In genomic region chr20:43863821-43864544, GRCh38 we compare ENCODE assay signal across 22 cellular contexts. TPM values are rescaled to one million over a fixed set of nuclear protein-coding genes. Genes with fewer than 3 reads are reported as not detected.
DNase-seq lines count a peak whose midpoint lies in the region; ATAC-seq, FAIRE-seq and TF ChIP-seq lines count a peak whose summit lies in the region.
"Had no signal": no experiment of that assay in that cellular context is flagged by ENCODE, and none has a peak within 500 bp of the region (broad histone marks: within the 10 kb centered on the region; RNA-seq: fewer than 3 reads in every experiment).

No MANE protein-coding gene starts in this region.

- H2AFZ ChIP-seq in H1 (ENCODE audit: low read length) (0 out of 2 replicates have a peak overlapping the region, but pooled peaks have one; percentile 44), GM23338 (no peak overlapping the region)
- H2AFZ ChIP-seq: hepatocyte had no signal

- H3K18ac ChIP-seq in H1 (ENCODE audit: extremely low read depth, low read length) = no peak overlapping the region

- H3K9ac ChIP-seq in H1 (replicated peaks in 1 of 4; ENCODE audit: extremely low read depth in 1 of 4, low read depth in 3 of 4, low read length in 3 of 4) = no peak overlapping the region
- H3K9ac ChIP-seq: KMS-11 had no signal

- POLR2A ChIA-PET in Panc1 (lab: Charles Lee) (no interaction called here), H1 (lab: Charles Lee; ENCODE audit: partially characterized antibody) (interaction anchor here (0.6 kb wide), 2 partner anchors 12 to 1958 kb away, joined by 3 read pairs; no protein-coding TSS in a partner anchor)

- H2BK5ac ChIP-seq in H1 (ENCODE audit: low read depth, low read length) = no peak overlapping the region

- no peak overlapping the region for H3K4me2 ChIP-seq in H1 (ENCODE audit: insufficient read depth in 1 of 2, low read depth in 2 of 2, low read length in 2 of 2)
- H3K4me2 ChIP-seq in GM23338 = no peak overlapping the region
- H3K4me2 ChIP-seq: hepatocyte, KMS-11 had no signal

- whole genome bisulfite sequencing in H1 (ENCODE audit: extremely low coverage in 1 of 2, insufficient coverage in 1 of 2, insufficient read length in 1 of 2, insufficient replicate concordance in 2 of 2, low coverage in 1 of 2, low lambda C conversion rate in 2 of 2, missing lambda C conversion rate in 1 of 2), 2 experiments = 83% methylated on average over 10 of the region's 10 CpGs; no CpG with 5 or more reads in 1 of the 2 experiments
- WGBS in testis, 2 donors = 49 to 66% methylated on average over 10 of the region's 10 CpGs

- no peak overlapping the region for H3K27ac Mint-ChIP-seq in GM23338
- H3K27ac Mint-ChIP-seq: memory B cell; natural killer cell treated with Interleukin-12 subunit alpha and Interleukin-12 subunit beta and Interleukin-15 and Interleukin-18, amount 100 ng/mL, for 72 hours had no signal

- no peak overlapping the region for H4K91ac ChIP-seq in H1 (replicated peaks; ENCODE audit: insufficient read length, low read length)

- no peak overlapping the region for H2BK120ac ChIP-seq in H1 (replicated peaks; ENCODE audit: low read depth, low read length)

- H4K8ac ChIP-seq in H1 (ENCODE audit: extremely low read depth, insufficient read depth, low read length) = no peak overlapping the region

- CTCF ChIA-PET in Panc1 (lab: Charles Lee) = interaction anchor here (0.6 kb wide), 1 partner anchor 326 kb away, joined by 3 read pairs; no protein-coding TSS in a partner anchor
- CTCF ChIA-PET in H1 (lab: Charles Lee; ENCODE audit: partially characterized antibody) = interaction anchor here (1.1 to 1.5 kb wide), 3 partner anchors 18 to 113 kb away, joined by 3 to 4 read pairs (median 4); no protein-coding TSS in a partner anchor

- no peak overlapping the region for H2BK20ac ChIP-seq in H1 (ENCODE audit: low read length)

- TF ChIP-seq CTCF in Panc1 (IDR thresholded peaks at IDR 0.05) (no peak), H1 (IDR thresholded peaks at IDR 0.05; ENCODE audit: control extremely low read depth in 1 of 3, insufficient read depth in 1 of 3, low read depth in 1 of 3, low read length in 3 of 3) (no peak), testis (IDR thresholded peaks at IDR 0.05) (no peak), GM23338 (conservative IDR thresholded peaks at IDR 0.05; ENCODE audit: low read depth in 2 of 2) (no peak)

- H2BK15ac ChIP-seq in H1 (ENCODE audit: low read length) = no peak overlapping the region

- no peak for FAIRE-seq in H1 (lab: Jason Lieb, UNC)
- FAIRE-seq: kidney had no signal

- DNase-seq in Panc1 (ENCODE audit: low read depth, low spot score) (no peak), H1 (ENCODE audit: low read depth in 1 of 2, low spot score in 2 of 2) (no peak), medulla oblongata (ENCODE audit: extremely low spot score) (peak; percentile 21), testis (no peak), SIG-M5 treated with dmso at 0.1 percent for 504 hours (lab: John Stamatoyannopoulos, UW; ENCODE audit: unreplicated experiment) (no peak), GM23338 (ENCODE audit: low spot score) (no peak)
- DNase-seq: activated CD4-positive, alpha-beta T cell treated with anti-CD3 and anti-CD28 coated beads, Interleukin-2, amount 50 U/mL, for 4 hours; activated gamma-delta T cell treated with Interleukin-2 at 50 U/mL for 16 hours; AML-193; amniotic stem cell; effector CD4-positive, alpha-beta T cell; kidney; NCI-H2081; NCI-H526; psoas muscle; spleen; T-helper 1 cell had no signal

- no peak overlapping the region for H3K14ac ChIP-seq in H1 (ENCODE audit: insufficient read length)

- no peaks in the 10 kb centered on the region for H3K23me2 ChIP-seq in H1 (ENCODE audit: low read depth, low read length)

- TF ChIP-seq EP300 in H1 (IDR thresholded peaks at IDR 0.05; ENCODE audit: borderline replicate concordance in 1 of 2, low read depth in 2 of 2, low read length in 2 of 2) = no peak

- ATAC-seq in Panc1 = 0 out of 2 replicates have a peak, but pooled peaks have one; percentile 34
- ATAC-seq in GM23338 = no peak
- ATAC-seq in HG03565 (IDR thresholded peaks at IDR 0.05; ENCODE audit: unreplicated experiment) = no peak
- ATAC-seq: natural killer cell treated with Interleukin-12 subunit alpha and Interleukin-12 subunit beta and Interleukin-15 and Interleukin-18, amount 100 ng/mL, for 72 hours; psoas muscle had no signal

- H3K36me3 Mint-ChIP-seq in GM23338 (ENCODE audit: low read depth) = no peaks in the 10 kb centered on the region
- H3K36me3 Mint-ChIP-seq: memory B cell; natural killer cell treated with Interleukin-12 subunit alpha and Interleukin-12 subunit beta and Interleukin-15 and Interleukin-18, amount 100 ng/mL, for 72 hours had no signal

- H3K56ac ChIP-seq in H1 (replicated peaks; ENCODE audit: insufficient read length, low read depth, low read length) = no peak overlapping the region

- no peaks in the 10 kb centered on the region; the same call in 1 of the 2 replicates for H3K4me1 ChIP-seq in Panc1 (ENCODE audit: control insufficient read depth, insufficient read depth, low read length)
- no peaks in the 10 kb centered on the region for H3K4me1 ChIP-seq in H1 (replicated peaks in 1 of 4; ENCODE audit: control insufficient read depth in 3 of 4, insufficient read depth in 4 of 4, low read length in 3 of 4)
- H3K4me1 ChIP-seq in testis = peaks cover 29% of the 10 kb centered on the region
- no peaks in the 10 kb centered on the region for H3K4me1 ChIP-seq in GM23338 (ENCODE audit: insufficient read depth)
- H3K4me1 ChIP-seq: psoas muscle, spleen had no signal

- TF ChIP-seq RAD21 in H1 (IDR thresholded peaks at IDR 0.05 in 1 of 2, conservative IDR thresholded peaks at IDR 0.05 in 1 of 2; ENCODE audit: low read depth in 2 of 2, low read length in 2 of 2) = no peak

- H3K36me3 ChIP-seq in Panc1 (ENCODE audit: control insufficient read depth, insufficient read depth, low read length) (no peaks in the 10 kb centered on the region), H1 (ENCODE audit: control insufficient read depth in 2 of 4, insufficient read depth in 4 of 4, low read length in 3 of 4) (no peaks in the 10 kb centered on the region), testis (ENCODE audit: low read depth, missing control alignments) (no peaks in the 10 kb centered on the region), GM23338 (ENCODE audit: insufficient read depth) (no peaks in the 10 kb centered on the region)
- H3K36me3 ChIP-seq: spleen had no signal

- H3K9me2 ChIP-seq in GM23338 (ENCODE audit: insufficient read depth) = no peaks in the 10 kb centered on the region

- no peaks in the 10 kb centered on the region for H4K20me1 ChIP-seq in H1 (replicated peaks in 1 of 2; ENCODE audit: control insufficient read depth in 1 of 2, insufficient read depth in 2 of 2, low read length in 2 of 2)
- no peaks in the 10 kb centered on the region for H4K20me1 ChIP-seq in GM23338 (replicated peaks; ENCODE audit: insufficient read depth)

- no peaks in the 10 kb centered on the region for H3K27me3 Mint-ChIP-seq in GM23338 (ENCODE audit: insufficient read depth, low read depth, poor library complexity)

- H3F3A ChIP-seq in GM23338 (replicated peaks; ENCODE audit: low read depth) = no peaks in the 10 kb centered on the region

- H3K4me1 Mint-ChIP-seq in GM23338 = no peaks in the 10 kb centered on the region
- H3K4me1 Mint-ChIP-seq: memory B cell had no signal

- no peak overlapping the region for H3K23ac ChIP-seq in H1 (ENCODE audit: insufficient read length)

- intact Hi-C loops in Panc1 (cut with micrococcal nuclease; ENCODE audit: unreplicated experiment) = no loop called here
- intact Hi-C loops in testis (cut with DNase I; ENCODE audit: low total_unique reads) = no loop called here

- BruUV-seq in Panc1 (replicated peaks; lab: Mats Ljungman, UMichigan) = no TSS peak

- H3K4me3 ChIP-seq in Panc1 (ENCODE audit: low read depth in 2 of 2, low read length in 2 of 2) (no peak overlapping the region), H1 (ENCODE audit: extremely low read depth in 1 of 4, insufficient read depth in 2 of 4, low read depth in 3 of 4, low read length in 4 of 4) (no peak overlapping the region), testis (no peak overlapping the region), GM23338 (no peak overlapping the region)
- H3K4me3 ChIP-seq: hepatocyte, psoas muscle, spleen had no signal

- H3K9me3 ChIP-seq in Panc1 (ENCODE audit: control insufficient read depth, insufficient read depth, low read depth, low read length) (no peaks in the 10 kb centered on the region), H1 (ENCODE audit: insufficient read depth in 2 of 2, low read depth in 1 of 2, low read length in 1 of 2) (no peaks in the 10 kb centered on the region), testis (no peaks in the 10 kb centered on the region)
- H3K9me3 ChIP-seq: psoas muscle, spleen had no signal

- H3K4me3 Mint-ChIP-seq in GM23338 = no peak overlapping the region
- H3K4me3 Mint-ChIP-seq: memory B cell; natural killer cell treated with Interleukin-12 subunit alpha and Interleukin-12 subunit beta and Interleukin-15 and Interleukin-18, amount 100 ng/mL, for 72 hours had no signal

- no peaks in the 10 kb centered on the region for H3K9me3 Mint-ChIP-seq in GM23338
- H3K9me3 Mint-ChIP-seq: natural killer cell treated with Interleukin-12 subunit alpha and Interleukin-12 subunit beta and Interleukin-15 and Interleukin-18, amount 100 ng/mL, for 72 hours had no signal

- H3K79me2 ChIP-seq in H1 (ENCODE audit: control insufficient read depth in 1 of 2, insufficient read depth in 2 of 2, low read length in 2 of 2) = no peaks in the 10 kb centered on the region
- H3K79me2 ChIP-seq in GM23338 (replicated peaks; ENCODE audit: insufficient read depth) = no peaks in the 10 kb centered on the region
- H3K79me2 ChIP-seq: hepatocyte had no signal

- in situ Hi-C loops in Panc1 (cut with HindIII; ENCODE audit: low pct_unique_long_range_greater_than_20kb, low sequenced_read_pairs) = no loop called here

- no peak overlapping the region for H2AK5ac ChIP-seq in H1 (ENCODE audit: low read depth, low read length)

- H3K79me1 ChIP-seq in H1 (ENCODE audit: low read depth, low read length) = no peaks in the 10 kb centered on the region

- no peak overlapping the region for H4K5ac ChIP-seq in H1 (ENCODE audit: insufficient read length, low read depth, low read length)

- TF ChIP-seq POLR2A in H1 (IDR thresholded peaks at IDR 0.05; ENCODE audit: control extremely low read depth in 1 of 2, low read depth in 2 of 2, low read length in 2 of 2) (no peak), testis (IDR thresholded peaks at IDR 0.05) (no peak)

- no peak overlapping the region for H3K4ac ChIP-seq in H1 (replicated peaks; ENCODE audit: insufficient read length, low read depth, low read length)

- H3K27me3 ChIP-seq in Panc1 (ENCODE audit: control insufficient read depth, insufficient read depth, low read length) (no peaks in the 10 kb centered on the region), H1 (replicated peaks in 1 of 4; ENCODE audit: control insufficient read depth in 3 of 4, extremely low read depth in 1 of 4, insufficient read depth in 3 of 4, low read length in 3 of 4) (no peaks in the 10 kb centered on the region), testis (no peaks in the 10 kb centered on the region), GM23338 (ENCODE audit: insufficient read depth) (no peaks in the 10 kb centered on the region)
- H3K27me3 ChIP-seq: hepatocyte had no signal

- no peak overlapping the region for H2BK12ac ChIP-seq in H1 (ENCODE audit: low read depth, low read length)

- H3K27ac ChIP-seq in Panc1 (ENCODE audit: low read length) (no peak overlapping the region; the same call in 1 of the 2 replicates), H1 (ENCODE audit: low read depth, low read length) (no peak overlapping the region), testis (peak overlapping the region; percentile 56 to 80), GM23338 (ENCODE audit: low read depth) (no peak overlapping the region)
- H3K27ac ChIP-seq: hepatocyte, KMS-11, psoas muscle, spleen had no signal

RNA-seq across cellular contexts. Expression of gene TOX2, which starts 50.7 kb away (rescaled TPM):
- total RNA-seq in Panc1 (2021; ENCODE audit: unreplicated experiment) (85.4 TPM), testis (10 to 100 TPM; 48.1 to 67.0 TPM)
- 137 TPM for polyA plus RNA-seq in Panc1 (2012; ENCODE audit: insufficient read length)
- total RNA-seq in H1 (2021; fragmentation: NEBNext Ultra II Directional; extraction: Animal tissue kit (Norgen Biotek cat#: 25700)) = 3.4 TPM in 2 replicates
- polyA plus RNA-seq in H1 (2011; rRNA removed) (1.8 and 2.5 TPM in 2 replicates), testis (ENCODE audit: insufficient read depth, low read depth, low replicate concordance) (43.8 TPM), GM23338 (2016; fragmentation: Nextera tagmentation; extraction: Ambion mirVana) (1.3 and 1.4 TPM in 2 replicates)
- 0.83 TPM for polyA plus RNA-seq in H1 (2011; cell fraction: cytosol; rRNA removed)
- polyA plus RNA-seq in H1 (2011; cell fraction: nucleus; rRNA removed) = 1.8 TPM
- polyA plus RNA-seq in H1 (2012, experiment 1 of 2) = 1.6 to 3.7 TPM (median 3.2 TPM) in 4 replicates
- polyA plus RNA-seq in H1 (2012, experiment 2 of 2) = 3.3 TPM
- 4.8 TPM for polyA plus RNA-seq in H1 (2013, experiment 1 of 2)
- polyA plus RNA-seq in H1 (2013, experiment 2 of 2) = 5.4 TPM
- polyA minus RNA-seq in H1 (2011; rRNA and poly(A)+ RNA removed) = 0.44 and 0.46 TPM in 2 replicates
- polyA minus RNA-seq in H1 (2011; cell fraction: cytosol; rRNA and poly(A)+ RNA removed) = 1.7 TPM
- 1.5 TPM for polyA minus RNA-seq in H1 (2011; cell fraction: nucleus; rRNA and poly(A)+ RNA removed)
- 0.54 and 1.5 TPM in 2 replicates for total RNA-seq in GM23338 (2014; rRNA removed; shearing (Covaris generic))

Comparison
In these comparisons a context has a peak if more than half of its experiments do, and no peak if none do; other contexts are left out.
1. H3K27ac ChIP-seq: peak in testis (2 of 2); none in Panc1 (single experiment), H1 (single experiment) and GM23338 (single experiment).
2. RNA of gene TOX2, which starts 50.7 kb away (total RNA-seq): 85.4 TPM in Panc1 (single experiment) and 48.1 to 67.0 TPM in testis; 3.4 TPM in H1 and 0.54 to 1.5 TPM in GM23338; every median in the first group is over 10 times any median in the second.